16 cellular contexts compared by ENCODE assay signal in the genomic region with DNA sequence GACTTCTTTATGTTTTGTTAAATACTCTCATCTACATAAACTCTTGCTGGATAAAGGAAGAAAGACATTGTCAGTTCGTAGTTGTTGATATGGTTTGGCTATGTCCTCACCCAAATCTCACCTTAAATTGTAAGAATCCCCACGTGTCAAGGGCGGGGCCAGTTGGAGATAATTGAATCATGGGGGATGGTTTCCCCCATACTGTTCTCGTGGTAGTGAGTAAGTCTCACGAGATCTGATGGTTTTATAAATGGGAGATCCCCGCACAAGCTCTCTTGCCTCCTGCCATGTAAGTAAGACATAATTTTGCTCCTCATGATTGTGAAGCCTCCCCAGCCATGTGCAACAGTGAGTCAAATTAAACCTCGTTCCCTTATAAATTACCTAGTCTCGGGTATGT. TPM values are rescaled to one million over a fixed set of nuclear protein-coding genes. Genes with fewer than 3 reads are reported as not detected.
DNase-seq lines count a peak whose midpoint lies in the region; ATAC-seq and TF ChIP-seq lines count a peak whose summit lies in the region.
"Had no signal": no experiment of that assay in that cellular context is flagged by ENCODE, and none has a peak within 500 bp of the region (broad histone marks: within the 10 kb centered on the region; RNA-seq: fewer than 3 reads in every experiment).

No MANE protein-coding gene starts in this region.

- no peak for TF ChIP-seq EP300 in stomach (IDR thresholded peaks at IDR 0.05)

- no peaks in the 10 kb centered on the region for H3K36me3 Mint-ChIP-seq in natural killer cell
- peaks cover 63% of the 10 kb centered on the region for H3K36me3 Mint-ChIP-seq in GM23338 (ENCODE audit: low read depth)

- H3K27ac Mint-ChIP-seq in natural killer cell (peak overlapping the region; percentile 46 to 54), GM23338 (no peak overlapping the region)
- H3K27ac Mint-ChIP-seq: naive B cell had no signal

- no peaks in the 10 kb centered on the region for H3K9me2 ChIP-seq in GM23338 (ENCODE audit: insufficient read depth)

- 56 to 66% (median 64%) methylated on average over 8 of the region's 8 CpGs for WGBS in stomach, 5 donors

- ATAC-seq in natural killer cell = peak in 2 of 3 donors; percentile 44 to 47
- ATAC-seq in stimulated activated naive CD8-positive, alpha-beta T cell treated with anti-CD3 and anti-CD28 coated beads, Interleukin-15, Interleukin-2, amounts not matched to agents 100 U/mL and 50 U/mL, for 24 hours = no peak
- ATAC-seq in GM23338 = no peak
- ATAC-seq: heart left ventricle had no signal

- peaks cover 0 to 34% (median 27%) of the 10 kb centered on the region in 4 donors for H3K9me3 ChIP-seq in stomach

- H2AFZ ChIP-seq in GM23338 = no peak overlapping the region
- H2AFZ ChIP-seq: PC-9 had no signal

- H3K4me1 Mint-ChIP-seq in natural killer cell (peaks cover 25 to 65% of the 10 kb centered on the region in 2 donors), GM23338 (no peaks in the 10 kb centered on the region)

- peak; percentile 69 for DNase-seq in activated CD8-positive, alpha-beta memory T cell treated with anti-CD3 and anti-CD28 coated beads for 24 hours
- DNase-seq in activated CD8-positive, alpha-beta memory T cell treated with anti-CD3 and anti-CD28 coated beads, Interleukin-2, amount 50 U/mL, for 4 hours = no peak
- DNase-seq in activated T-helper 1 cell treated with Interleukin-2 at 50 U/mL for 16 hours (ENCODE audit: low read depth) = peak; percentile 11
- DNase-seq in natural killer cell = no peak
- DNase-seq in stimulated activated naive CD8-positive, alpha-beta T cell treated with anti-CD3 and anti-CD28 coated beads, Interleukin-15, Interleukin-2, amounts not matched to agents 100 U/mL and 50 U/mL, for 24 hours = peak; percentile 35
- no peak for DNase-seq in GM23338 (ENCODE audit: low spot score)
- no peak for DNase-seq in stomach
- no peak for DNase-seq in cardiac septum (ENCODE audit: low spot score)
- DNase-seq: Calu3, heart left ventricle, left ventricle myocardium inferior, naive B cell, PC-9, retina had no signal

- peak overlapping the region; percentile 43 for H3K4me3 Mint-ChIP-seq in natural killer cell
- no peak overlapping the region for H3K4me3 Mint-ChIP-seq in GM23338

- H3K27me3 ChIP-seq in GM23338 (ENCODE audit: insufficient read depth) (no peaks in the 10 kb centered on the region), stomach (peaks cover 0 to 13% (median 0%) of the 10 kb centered on the region in 3 donors)

- no peak overlapping the region for H3K4me2 ChIP-seq in GM23338
- H3K4me2 ChIP-seq: PC-9 had no signal

- H3K36me3 ChIP-seq in GM23338 (ENCODE audit: insufficient read depth) (no peaks in the 10 kb centered on the region; the same call in 1 of the 2 replicates), stomach (no peaks in the 10 kb centered on the region)
- H3K36me3 ChIP-seq: heart left ventricle, left ventricle myocardium inferior had no signal

- H3K9me3 Mint-ChIP-seq in natural killer cell (peaks cover 5 to 8% of the 10 kb centered on the region in 2 donors), GM23338 (peaks cover 96% of the 10 kb centered on the region)

- H3K27ac ChIP-seq in GM23338 (ENCODE audit: low read depth) (no peak overlapping the region), stomach (no peak overlapping the region)
- H3K27ac ChIP-seq: epithelial cell of prostate, left ventricle myocardium inferior, PC-9 had no signal

- no peaks in the 10 kb centered on the region for H3F3A ChIP-seq in GM23338 (replicated peaks; ENCODE audit: low read depth)

- intact Hi-C loops in natural killer cell (cut with micrococcal nuclease) (no loop called here), stomach (cut with DNase I; ENCODE audit: low total_unique reads) (no loop called here), cardiac septum (cut with DNase I) (no loop called here)

- no peaks in the 10 kb centered on the region for H3K79me2 ChIP-seq in GM23338 (replicated peaks; ENCODE audit: insufficient read depth)

- no peak overlapping the region for H3K4me3 ChIP-seq in GM23338
- H3K4me3 ChIP-seq in stomach = no peak overlapping the region
- H3K4me3 ChIP-seq: heart left ventricle, left ventricle myocardium inferior, PC-9 had no signal

- H3K27me3 Mint-ChIP-seq in natural killer cell (ENCODE audit: low read depth in 2 of 2) (peaks cover 0 to 8% of the 10 kb centered on the region in 2 donors), GM23338 (ENCODE audit: insufficient read depth, low read depth, poor library complexity) (peaks cover 6% of the 10 kb centered on the region)

- H3K4me1 ChIP-seq in GM23338 (ENCODE audit: insufficient read depth) = no peaks in the 10 kb centered on the region
- no peaks in the 10 kb centered on the region for H3K4me1 ChIP-seq in stomach
- H3K4me1 ChIP-seq: left ventricle myocardium inferior had no signal

- H4K20me1 ChIP-seq in GM23338 (replicated peaks; ENCODE audit: insufficient read depth) = no peaks in the 10 kb centered on the region

- no peak for TF ChIP-seq POLR2A in stomach (IDR thresholded peaks at IDR 0.05)

- TF ChIP-seq CTCF in natural killer cell (IDR thresholded peaks at IDR 0.05) (no peak), GM23338 (conservative IDR thresholded peaks at IDR 0.05; ENCODE audit: low read depth in 2 of 2) (no peak), stomach (IDR thresholded peaks at IDR 0.05) (no peak)

TF ChIP-seq in GM23338, 12 proteins besides CTCF, POLR2A, EP300 and RAD21 (continues in another document):
- TF ChIP-seq STAT1 (IDR thresholded peaks at IDR 0.05; ENCODE audit: unreplicated experiment) = no peak
- TF ChIP-seq, protein P1, sequence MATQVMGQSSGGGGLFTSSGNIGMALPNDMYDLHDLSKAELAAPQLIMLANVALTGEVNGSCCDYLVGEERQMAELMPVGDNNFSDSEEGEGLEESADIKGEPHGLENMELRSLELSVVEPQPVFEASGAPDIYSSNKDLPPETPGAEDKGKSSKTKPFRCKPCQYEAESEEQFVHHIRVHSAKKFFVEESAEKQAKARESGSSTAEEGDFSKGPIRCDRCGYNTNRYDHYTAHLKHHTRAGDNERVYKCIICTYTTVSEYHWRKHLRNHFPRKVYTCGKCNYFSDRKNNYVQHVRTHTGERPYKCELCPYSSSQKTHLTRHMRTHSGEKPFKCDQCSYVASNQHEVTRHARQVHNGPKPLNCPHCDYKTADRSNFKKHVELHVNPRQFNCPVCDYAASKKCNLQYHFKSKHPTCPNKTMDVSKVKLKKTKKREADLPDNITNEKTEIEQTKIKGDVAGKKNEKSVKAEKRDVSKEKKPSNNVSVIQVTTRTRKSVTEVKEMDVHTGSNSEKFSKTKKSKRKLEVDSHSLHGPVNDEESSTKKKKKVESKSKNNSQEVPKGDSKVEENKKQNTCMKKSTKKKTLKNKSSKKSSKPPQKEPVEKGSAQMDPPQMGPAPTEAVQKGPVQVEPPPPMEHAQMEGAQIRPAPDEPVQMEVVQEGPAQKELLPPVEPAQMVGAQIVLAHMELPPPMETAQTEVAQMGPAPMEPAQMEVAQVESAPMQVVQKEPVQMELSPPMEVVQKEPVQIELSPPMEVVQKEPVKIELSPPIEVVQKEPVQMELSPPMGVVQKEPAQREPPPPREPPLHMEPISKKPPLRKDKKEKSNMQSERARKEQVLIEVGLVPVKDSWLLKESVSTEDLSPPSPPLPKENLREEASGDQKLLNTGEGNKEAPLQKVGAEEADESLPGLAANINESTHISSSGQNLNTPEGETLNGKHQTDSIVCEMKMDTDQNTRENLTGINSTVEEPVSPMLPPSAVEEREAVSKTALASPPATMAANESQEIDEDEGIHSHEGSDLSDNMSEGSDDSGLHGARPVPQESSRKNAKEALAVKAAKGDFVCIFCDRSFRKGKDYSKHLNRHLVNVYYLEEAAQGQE (IDR thresholded peaks at IDR 0.05; ENCODE audit: unreplicated experiment) = no peak
- no peak for TF ChIP-seq NANOG (IDR thresholded peaks at IDR 0.05; ENCODE audit: borderline replicate concordance)
- TF ChIP-seq ZNF114 (CRISPR knock-in tag; IDR thresholded peaks at IDR 0.05) = no peak
- TF ChIP-seq ZNF331 (CRISPR knock-in tag; IDR thresholded peaks at IDR 0.05; ENCODE audit: low read depth) = no peak
- TF ChIP-seq CREB1 (CRISPR knock-in tag; IDR thresholded peaks at IDR 0.05; ENCODE audit: low read depth) = no peak
- TF ChIP-seq, protein P2, sequence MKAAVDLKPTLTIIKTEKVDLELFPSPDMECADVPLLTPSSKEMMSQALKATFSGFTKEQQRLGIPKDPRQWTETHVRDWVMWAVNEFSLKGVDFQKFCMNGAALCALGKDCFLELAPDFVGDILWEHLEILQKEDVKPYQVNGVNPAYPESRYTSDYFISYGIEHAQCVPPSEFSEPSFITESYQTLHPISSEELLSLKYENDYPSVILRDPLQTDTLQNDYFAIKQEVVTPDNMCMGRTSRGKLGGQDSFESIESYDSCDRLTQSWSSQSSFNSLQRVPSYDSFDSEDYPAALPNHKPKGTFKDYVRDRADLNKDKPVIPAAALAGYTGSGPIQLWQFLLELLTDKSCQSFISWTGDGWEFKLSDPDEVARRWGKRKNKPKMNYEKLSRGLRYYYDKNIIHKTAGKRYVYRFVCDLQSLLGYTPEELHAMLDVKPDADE (IDR thresholded peaks at IDR 0.05) = no peak
- no peak for TF ChIP-seq JUNB (IDR thresholded peaks at IDR 0.05; ENCODE audit: unreplicated experiment)

RNA-seq across cellular contexts. Expression of a gene that starts 3.6 kb away (rescaled TPM):
- total RNA-seq in natural killer cell (10 to 100 TPM in 2 of 3 donors, 1 to 10 TPM in 1; 2.6 to 13.7 (median 13.0) TPM), stomach (1 to 10 TPM in 1 of 5 donors, under 1 TPM in 1, not detected in 3; 0.37 to 5.8 TPM), cardiac septum (0.62 TPM)
- total RNA-seq in GM23338 (2014; rRNA removed; shearing (Covaris generic)) = not detected in 2 replicates
- polyA plus RNA-seq in GM23338 (2016; fragmentation: Nextera tagmentation; extraction: Ambion mirVana) (not detected in 2 replicates), stomach (under 1 TPM in 2 of 3 donors, not detected in 1; 0.30 to 0.44 TPM)
- total RNA-seq: Calu3, left ventricle myocardium inferior, NCI-H460, PC-9 had no signal

Comparison
In these comparisons a context has a peak if more than half of its experiments do, and no peak if none do; other contexts are left out.
1. DNase-seq: peak in activated CD8-positive, alpha-beta memory T cell treated with anti-CD3 and anti-CD28 coated beads for 24 hours (single experiment), activated T-helper 1 cell treated with Interleukin-2 at 50 U/mL for 16 hours (single experiment) and stimulated activated naive CD8-positive, alpha-beta T cell treated with anti-CD3 and anti-CD28 coated beads, Interleukin-15, Interleukin-2, amounts not matched to agents 100 U/mL and 50 U/mL, for 24 hours (single experiment); none in activated CD8-positive, alpha-beta memory T cell treated with anti-CD3 and anti-CD28 coated beads, Interleukin-2, amount 50 U/mL, for 4 hours (single experiment), natural killer cell (single experiment), GM23338 (single experiment), stomach (single experiment) and cardiac septum (single experiment).
2. ATAC-seq: peak in natural killer cell (2 of 3); none in stimulated activated naive CD8-positive, alpha-beta T cell treated with anti-CD3 and anti-CD28 coated beads, Interleukin-15, Interleukin-2, amounts not matched to agents 100 U/mL and 50 U/mL, for 24 hours (single experiment) and GM23338 (single experiment).